In genomic region chr3:58459160-58459559, GRCh38 we compare ENCODE assay signal across 25 cellular contexts.
"Had no signal": no experiment of that assay in that cellular context is flagged by ENCODE, and none has a peak within 500 bp of the region (broad histone marks: within the 10 kb centered on the region; RNA-seq: fewer than 3 reads in every experiment).

No MANE protein-coding gene starts in this region.

- DNase-seq: hypothalamus; immature natural killer cell; kidney; left colon; left lung; lower lobe of right lung; midbrain; mucosa of descending colon; naive thymus-derived CD4-positive, alpha-beta T cell; ovary; right lobe of liver; stimulated activated CD4-positive, alpha-beta T cell treated with anti-CD3 and anti-CD28 coated beads, Interleukin-1b, Interleukin-23, amount 100 ng/mL, for 48 hours; stimulated activated CD4-positive, alpha-beta T cell treated with anti-CD3 and anti-CD28 coated beads, Interleukin-2, amount 100 ng/mL, for 48 hours; stimulated activated naive B cell treated with anti-CD40 and anti-IgM and Interleukin-4, amounts not matched to agents 10 μg/mL and 1 μg/mL and 100 μg/mL, for 72 hours; stimulated activated naive CD8-positive, alpha-beta T cell treated with anti-CD3 and anti-CD28 coated beads, Interleukin-15, Interleukin-2, amounts not matched to agents 100 U/mL and 50 U/mL, for 24 hours; stomach; testis; thyroid gland; transverse colon; upper lobe of left lung had no signal

- H3K27ac Mint-ChIP-seq: immature natural killer cell; naive thymus-derived CD4-positive, alpha-beta T cell; natural killer cell treated with Interleukin-12 subunit alpha and Interleukin-12 subunit beta and Interleukin-15 and Interleukin-18, amount 100 ng/mL, for 72 hours; progenitor cell of endocrine pancreas; stimulated activated naive B cell treated with anti-CD40 and anti-IgM and Interleukin-4, amounts not matched to agents 10 μg/mL and 1 μg/mL and 100 μg/mL, for 72 hours had no signal

- H3K36me3 ChIP-seq: left lung, lower lobe of right lung, ovary, right atrium auricular region, right lobe of liver, stomach, thyroid gland, transverse colon, upper lobe of left lung, vagina had no signal

- H3K27ac ChIP-seq: left lung, lower lobe of right lung, ovary, right atrium auricular region, right lobe of liver, stomach, testis, thyroid gland, transverse colon, upper lobe of left lung, vagina had no signal

- H3K4me2 ChIP-seq: smooth muscle cell had no signal

- ATAC-seq: left colon; left lung; lower lobe of right lung; mucosa of descending colon; naive thymus-derived CD4-positive, alpha-beta T cell; natural killer cell treated with Interleukin-12 subunit alpha and Interleukin-12 subunit beta and Interleukin-15 and Interleukin-18, amount 100 ng/mL, for 72 hours; right lobe of liver; stimulated activated naive B cell treated with anti-CD40 and anti-IgM and Interleukin-4, amounts not matched to agents 10 μg/mL and 1 μg/mL and 100 μg/mL, for 72 hours; stimulated activated naive CD8-positive, alpha-beta T cell treated with anti-CD3 and anti-CD28 coated beads, Interleukin-15, Interleukin-2, amounts not matched to agents 100 U/mL and 50 U/mL, for 24 hours had no signal

- H3K4me3 ChIP-seq: left lung, lower lobe of right lung, mucosa of descending colon, ovary, right atrium auricular region, right lobe of liver, smooth muscle cell, stomach, testis, thyroid gland, transverse colon, upper lobe of left lung, vagina had no signal

- H3K27me3 ChIP-seq: left lung, ovary, right atrium auricular region, right lobe of liver, stomach, testis, thyroid gland, transverse colon, upper lobe of left lung, vagina had no signal

- H3K9me3 ChIP-seq: ovary, right lobe of liver, testis, thyroid gland had no signal

- H3K27me3 Mint-ChIP-seq: progenitor cell of endocrine pancreas; stimulated activated naive B cell treated with anti-CD40 and anti-IgM and Interleukin-4, amounts not matched to agents 10 μg/mL and 1 μg/mL and 100 μg/mL, for 72 hours had no signal

- H3K4me3 Mint-ChIP-seq: immature natural killer cell; naive thymus-derived CD4-positive, alpha-beta T cell; natural killer cell treated with Interleukin-12 subunit alpha and Interleukin-12 subunit beta and Interleukin-15 and Interleukin-18, amount 100 ng/mL, for 72 hours; stimulated activated naive B cell treated with anti-CD40 and anti-IgM and Interleukin-4, amounts not matched to agents 10 μg/mL and 1 μg/mL and 100 μg/mL, for 72 hours had no signal
